16 cellular contexts compared by ENCODE assay signal in genomic region chr17:4187076-4187475, GRCh38. TPM values are rescaled to one million over a fixed set of nuclear protein-coding genes. Genes with fewer than 3 reads are reported as not detected.
DNase-seq lines count a peak whose midpoint lies in the region; ATAC-seq and TF ChIP-seq lines count a peak whose summit lies in the region.
"Had no signal": no experiment of that assay in that cellular context is flagged by ENCODE, and none has a peak within 500 bp of the region (broad histone marks: within the 10 kb centered on the region; RNA-seq: fewer than 3 reads in every experiment).

No MANE protein-coding gene starts in this region.

- H3K27me3 Mint-ChIP-seq in CD8-positive, alpha-beta T cell (ENCODE audit: low read depth) = no peaks in the 10 kb centered on the region
- H3K27me3 Mint-ChIP-seq in WTC11 (ENCODE audit: low read depth) = no peaks in the 10 kb centered on the region
- H3K27me3 Mint-ChIP-seq: natural killer cell treated with Interleukin-12 subunit alpha and Interleukin-12 subunit beta and Interleukin-15 and Interleukin-18, amount 100 ng/mL, for 72 hours had no signal

- H3K27ac ChIP-seq in CD8-positive, alpha-beta T cell (ENCODE audit: low read depth, low read length) = no peak overlapping the region
- peak overlapping the region in 4 of 12 donors; percentile 29 to 78 (median 56) for H3K27ac ChIP-seq in heart left ventricle

- H3K36me3 ChIP-seq in CD8-positive, alpha-beta T cell (ENCODE audit: insufficient read depth, low read length) = peaks cover 36% of the 10 kb centered on the region
- peaks cover 6 to 90% (median 81%) of the 10 kb centered on the region in 9 donors for H3K36me3 ChIP-seq in heart left ventricle

- ATAC-seq in CD8-positive, alpha-beta T cell = no peak
- ATAC-seq in WTC11 = peak; percentile 32; the same call in 1 of the 2 replicates
- peak; percentile 26 to 60 (median 48) for ATAC-seq in heart left ventricle
- peak; percentile 68 for ATAC-seq in omental fat pad (ENCODE audit: low FRiP score)
- no peak for ATAC-seq in GM18519 (IDR thresholded peaks at IDR 0.05; ENCODE audit: low FRiP score, unreplicated experiment)
- ATAC-seq: natural killer cell treated with Interleukin-12 subunit alpha and Interleukin-12 subunit beta and Interleukin-15 and Interleukin-18, amount 100 ng/mL, for 72 hours; PC-3 had no signal

- POLR2A ChIA-PET in CD8-positive, alpha-beta T cell (lab: Charles Lee) = interaction anchor here (0.6 kb wide), 1 partner anchor 14 kb away, joined by 3 read pairs; no protein-coding TSS in a partner anchor
- POLR2A ChIA-PET in WTC11 (lab: Charles Lee) = no interaction called here

- peaks cover 6% of the 10 kb centered on the region for H3K4me1 ChIP-seq in CD8-positive, alpha-beta T cell (ENCODE audit: insufficient read depth, low read length)
- peaks cover 0 to 12% (median 0%) of the 10 kb centered on the region in 12 donors for H3K4me1 ChIP-seq in heart left ventricle
- H3K4me1 ChIP-seq: BE2C had no signal

- no peak overlapping the region for H3K4me3 ChIP-seq in CD8-positive, alpha-beta T cell (ENCODE audit: low read depth, low read length)
- H3K4me3 ChIP-seq in heart left ventricle = peak overlapping the region in 2 of 12 donors; percentile 14 to 19

- WGBS in heart left ventricle, 4 donors = 84 to 88% (median 86%) methylated on average over 6 of the region's 6 CpGs

- intact Hi-C loops in CD8-positive, alpha-beta T cell (cut with DNase I, micrococcal nuclease) = no loop called here
- intact Hi-C loops in heart left ventricle (cut with DNase I) = no loop called here

- peaks cover 6% of the 10 kb centered on the region for H3K4me1 Mint-ChIP-seq in CD8-positive, alpha-beta T cell (ENCODE audit: low read depth)
- H3K4me1 Mint-ChIP-seq in WTC11 = peaks cover 5% of the 10 kb centered on the region; the same call in 1 of the 2 replicates

- no peaks in the 10 kb centered on the region for H3K9me3 Mint-ChIP-seq in CD8-positive, alpha-beta T cell
- H3K9me3 Mint-ChIP-seq in WTC11 = no peaks in the 10 kb centered on the region
- H3K9me3 Mint-ChIP-seq: natural killer cell treated with Interleukin-12 subunit alpha and Interleukin-12 subunit beta and Interleukin-15 and Interleukin-18, amount 100 ng/mL, for 72 hours had no signal

- peak overlapping the region; percentile 32 for H3K27ac Mint-ChIP-seq in CD8-positive, alpha-beta T cell
- peak overlapping the region; percentile 93 for H3K27ac Mint-ChIP-seq in WTC11
- H3K27ac Mint-ChIP-seq: natural killer cell treated with Interleukin-12 subunit alpha and Interleukin-12 subunit beta and Interleukin-15 and Interleukin-18, amount 100 ng/mL, for 72 hours had no signal

- DNase-seq in CD8-positive, alpha-beta T cell = no peak
- DNase-seq in WTC11 (ENCODE audit: low spot score) (no peak), heart left ventricle (no peak), omental fat pad (ENCODE audit: low spot score) (no peak), NCI-H82 (lab: John Stamatoyannopoulos, UW) (no peak), NCI-H187 (lab: John Stamatoyannopoulos, UW) (no peak)
- DNase-seq in activated CD8-positive, alpha-beta memory T cell treated with anti-CD3 and anti-CD28 coated beads, Interleukin-2, amount 50 U/mL, for 4 hours = no peak
- DNase-seq: activated CD4-positive, alpha-beta T cell treated with anti-CD3 and anti-CD28 coated beads, Interleukin-2, amount 50 U/mL, for 1 hour; activated naive CD4-positive, alpha-beta T cell treated with Interleukin-2 at 50 U/mL for 16 hours; BE2C; NCI-H1105; NCI-H446 treated with DMSO at 0.1 percent for 48 hours; PC-3; T-helper 2 cell had no signal

- no peaks in the 10 kb centered on the region for H3K27me3 ChIP-seq in CD8-positive, alpha-beta T cell (ENCODE audit: insufficient read depth, low read length)
- no peaks in the 10 kb centered on the region for H3K27me3 ChIP-seq in heart left ventricle
- H3K27me3 ChIP-seq: BE2C had no signal

- no peak for TF ChIP-seq POLR2A in heart left ventricle (IDR thresholded peaks at IDR 0.05)

- H3K9me3 ChIP-seq in CD8-positive, alpha-beta T cell (ENCODE audit: low read length) = no peaks in the 10 kb centered on the region
- no peaks in the 10 kb centered on the region for H3K9me3 ChIP-seq in heart left ventricle
- H3K9me3 ChIP-seq: BE2C had no signal

- TF ChIP-seq CTCF in CD8-positive, alpha-beta T cell (IDR thresholded peaks at IDR 0.05) = no peak
- TF ChIP-seq CTCF in WTC11 (IDR thresholded peaks at IDR 0.05) (no peak), heart left ventricle (IDR thresholded peaks at IDR 0.05) (no peak), omental fat pad (IDR thresholded peaks at IDR 0.05) (no peak)

- no peak overlapping the region for H3K4me3 Mint-ChIP-seq in CD8-positive, alpha-beta T cell
- H3K4me3 Mint-ChIP-seq in WTC11 = no peak overlapping the region
- H3K4me3 Mint-ChIP-seq: natural killer cell treated with Interleukin-12 subunit alpha and Interleukin-12 subunit beta and Interleukin-15 and Interleukin-18, amount 100 ng/mL, for 72 hours had no signal

- H3K36me3 Mint-ChIP-seq in CD8-positive, alpha-beta T cell = peaks cover 77% of the 10 kb centered on the region
- H3K36me3 Mint-ChIP-seq in WTC11 = peaks cover 54% of the 10 kb centered on the region

- CTCF ChIA-PET in CD8-positive, alpha-beta T cell (lab: Charles Lee) = no interaction called here
- CTCF ChIA-PET in WTC11 (lab: Charles Lee) = interaction anchor here (1.2 to 1.4 kb wide), 2 partner anchors 13 to 29 kb away, joined by 3 to 7 read pairs; no protein-coding TSS in a partner anchor

TF ChIP-seq in WTC11, 78 proteins besides CTCF, POLR2A, EP300 and RAD21:
- no peak for TF ChIP-seq IRF2 (CRISPR knock-in tag; IDR thresholded peaks at IDR 0.05; ENCODE audit: borderline replicate concordance, low read depth)
- no peak for TF ChIP-seq ZNF232 (CRISPR knock-in tag; IDR thresholded peaks at IDR 0.05)
- TF ChIP-seq CBFB (CRISPR knock-in tag; IDR thresholded peaks at IDR 0.05; ENCODE audit: low read depth) = no peak
- TF ChIP-seq ZNF219 (CRISPR knock-in tag; IDR thresholded peaks at IDR 0.05; ENCODE audit: borderline replicate concordance) = no peak
- TF ChIP-seq FOXP4 (CRISPR knock-in tag; IDR thresholded peaks at IDR 0.05) = no peak
- TF ChIP-seq RORB (CRISPR knock-in tag; IDR thresholded peaks at IDR 0.05) = no peak

RNA-seq across cellular contexts. Expression of gene CYB5D2, which starts 44.1 kb away (rescaled TPM):
- 1 to 10 TPM; 2.4 to 4.7 TPM for total RNA-seq in CD8-positive, alpha-beta T cell
- total RNA-seq in WTC11 (2021) = 7.8 to 9.0 TPM (median 8.8 TPM) in 3 replicates
- 10 to 100 TPM in 5 of 9 donors, 1 to 10 TPM in 4; 5.7 to 23.2 (median 11.0) TPM for total RNA-seq in heart left ventricle
- polyA plus RNA-seq in heart left ventricle = 10 to 100 TPM in 1 of 2 donors, 1 to 10 TPM in 1; 6.9 to 11.1 TPM
- 10 to 100 TPM; 25.7 to 38.9 (median 36.2) TPM for total RNA-seq in omental fat pad

RNA-seq across cellular contexts. Expression of gene ZZEF1, which starts 44.2 kb away (rescaled TPM):
- 10 to 100 TPM; 74.9 to 81.1 TPM for total RNA-seq in CD8-positive, alpha-beta T cell
- total RNA-seq in WTC11 (2021) = 16.3 to 24.1 TPM (median 17.5 TPM) in 3 replicates
- total RNA-seq in heart left ventricle = 10 to 100 TPM; 27.4 to 47.6 (median 37.8) TPM
- 10 to 100 TPM; 15.7 to 19.2 TPM for polyA plus RNA-seq in heart left ventricle
- total RNA-seq in omental fat pad = 10 to 100 TPM; 49.2 to 93.8 (median 66.1) TPM

Comparison
In these comparisons a context has a peak if more than half of its experiments do, and no peak if none do; other contexts are left out.
1. ATAC-seq: peak in WTC11 (single experiment), heart left ventricle (4 of 4) and omental fat pad (single experiment); none in CD8-positive, alpha-beta T cell (single experiment) and GM18519 (single experiment).